ENCODE assay signal across 38 cellular contexts in genomic region chr3:108243243-108243642, GRCh38. TPM values are rescaled to one million over a fixed set of nuclear protein-coding genes. Genes with fewer than 3 reads are reported as not detected.
"Had no signal": no experiment of that assay in that cellular context is flagged by ENCODE, and none has a peak within 500 bp of the region (broad histone marks: within the 10 kb centered on the region; RNA-seq: fewer than 3 reads in every experiment).

No MANE protein-coding gene starts in this region.

- H3K9me3 ChIP-seq: adrenal gland, body of pancreas, breast epithelium had no signal

- H3K27me3 ChIP-seq: adrenal gland, body of pancreas, brain microvascular endothelial cell, breast epithelium had no signal

- H3K4me3 ChIP-seq: adrenal gland, body of pancreas, breast epithelium had no signal

- DNase-seq: activated CD4-positive, alpha-beta memory T cell treated with anti-CD3 and anti-CD28 coated beads for 36 hours; activated CD4-positive, alpha-beta T cell treated with anti-CD3 and anti-CD28 coated beads for 4 hours; activated CD4-positive, alpha-beta T cell treated with anti-CD3 and anti-CD28 coated beads, Interleukin-2, amount 10 ng/mL, durations not matched to agents 24 days and 14 days; activated CD4-positive, alpha-beta T cell treated with anti-CD3 and anti-CD28 coated beads, Interleukin-2, amount 50 U/mL, for 1 hour; activated CD4-positive, alpha-beta T cell treated with anti-CD3 and anti-CD28 coated beads, Interleukin-2, amount 50 U/mL, for 4 hours; activated CD4-positive, CD25-positive, alpha-beta regulatory T cell; activated CD8-positive, alpha-beta memory T cell treated with anti-CD3 and anti-CD28 coated beads, Interleukin-2, amount 50 U/mL, for 4 hours; activated CD8-positive, alpha-beta T cell treated with anti-CD3 and anti-CD28 coated beads for 36 hours; activated effector memory CD4-positive, alpha-beta T cell treated with anti-CD3 and anti-CD28 coated beads, Interleukin-2, amount 50 U/mL, for 16 hours; activated gamma-delta T cell treated with Interleukin-2 at 50 U/mL for 16 hours; activated naive CD4-positive, alpha-beta T cell; activated naive CD4-positive, alpha-beta T cell treated with anti-CD3 and anti-CD28 coated beads for 36 hours; activated naive CD4-positive, alpha-beta T cell treated with anti-CD3 and anti-CD28 coated beads, Interleukin-2, amount 50 U/mL, for 16 hours; activated naive CD8-positive, alpha-beta T cell treated with anti-CD3 and anti-CD28 coated beads for 36 hours; activated T-cell treated with anti-CD3 and anti-CD28 coated beads for 4 hours; activated T-cell treated with anti-CD3 and anti-CD28 coated beads, Interleukin-2, amount 50 U/mL, for 1 hour; activated T-cell treated with anti-CD3 and anti-CD28 coated beads, Interleukin-2, amount 50 U/mL, for 4 hours; activated T-cell treated with anti-CD3 and anti-CD28 coated beads, Interleukin-2, amount 50 U/mL, for 72 hours; adrenal gland; amniotic stem cell; aorta; body of pancreas; brain microvascular endothelial cell; central memory CD4-positive, alpha-beta T cell; T-helper 1 cell; T-helper 2 cell; T-helper 9 cell; WERI-Rb-1 had no signal

- H3K27ac ChIP-seq: adrenal gland, body of pancreas, brain microvascular endothelial cell, breast epithelium, WERI-Rb-1 had no signal

- H3K27ac Mint-ChIP-seq: activated CD4-positive, alpha-beta memory T cell treated with anti-CD3 and anti-CD28 coated beads for 36 hours; activated CD4-positive, alpha-beta T cell treated with anti-CD3 and anti-CD28 coated beads, Interleukin-2, amount 10 ng/mL, durations not matched to agents 24 days and 14 days; activated CD8-positive, alpha-beta T cell treated with anti-CD3 and anti-CD28 coated beads for 36 hours; activated naive CD4-positive, alpha-beta T cell treated with anti-CD3 and anti-CD28 coated beads for 36 hours; activated naive CD4-positive, alpha-beta T cell treated with anti-CD3 and anti-CD28 coated beads, Interleukin-2, amount 50 U/mL, for 72 hours; activated naive CD8-positive, alpha-beta T cell treated with anti-CD3 and anti-CD28 coated beads for 36 hours; activated T-cell treated with anti-CD3 and anti-CD28 coated beads, Interleukin-2, amount 50 U/mL, for 72 hours; activated T-helper 1 cell treated with anti-CD3 and anti-CD28 coated beads, Interleukin-12 subunit alpha, Interleukin-12 subunit beta, Interleukin-2, Interleukin-4 antibody, amounts not matched to agents 30 ng/mL and 10 ng/mL and 1 ng/mL, durations not matched to agents 14 hours and 24 hours and 36 hours; activated T-helper 17 cell treated with anti-CD3 and anti-CD28 coated beads, Interleukin-2, amount 50 U/mL, for 72 hours; T-helper 1 cell treated with Interleukin-12 subunit alpha and Interleukin-12 subunit beta and Interleukin-4 antibody, amounts not matched to agents 30 μg/mL and 1 μg/mL, for 36 hours; T-helper 2 cell treated with Interferon-gamma antibody and Interleukin-4, amounts not matched to agents 5 μg/mL and 100 μg/mL, for 36 hours; WTC11 had no signal

- H3K4me1 Mint-ChIP-seq: activated T-helper 17 cell treated with anti-CD3 and anti-CD28 coated beads, Interleukin-2, amount 50 U/mL, for 72 hours had no signal

- H3K36me3 Mint-ChIP-seq: activated CD4-positive, alpha-beta memory T cell treated with anti-CD3 and anti-CD28 coated beads for 36 hours had no signal

- H3K27me3 Mint-ChIP-seq: activated CD4-positive, alpha-beta memory T cell treated with anti-CD3 and anti-CD28 coated beads for 36 hours; activated CD4-positive, alpha-beta T cell treated with anti-CD3 and anti-CD28 coated beads, Interleukin-2, amount 10 ng/mL, durations not matched to agents 24 days and 14 days; activated CD8-positive, alpha-beta T cell treated with anti-CD3 and anti-CD28 coated beads for 36 hours; activated naive CD8-positive, alpha-beta T cell treated with anti-CD3 and anti-CD28 coated beads for 36 hours; activated T-helper 17 cell treated with anti-CD3 and anti-CD28 coated beads, Interleukin-2, amount 50 U/mL, for 72 hours had no signal

- H3K4me3 Mint-ChIP-seq: activated CD4-positive, alpha-beta memory T cell treated with anti-CD3 and anti-CD28 coated beads for 36 hours; activated CD4-positive, alpha-beta T cell treated with anti-CD3 and anti-CD28 coated beads, Interleukin-2, amount 10 ng/mL, durations not matched to agents 24 days and 14 days; activated CD8-positive, alpha-beta T cell treated with anti-CD3 and anti-CD28 coated beads for 36 hours; activated naive CD4-positive, alpha-beta T cell treated with anti-CD3 and anti-CD28 coated beads for 36 hours; activated naive CD8-positive, alpha-beta T cell treated with anti-CD3 and anti-CD28 coated beads for 36 hours; activated T-cell treated with anti-CD3 and anti-CD28 coated beads, Interleukin-2, amount 50 U/mL, for 4 hours; activated T-cell treated with anti-CD3 and anti-CD28 coated beads, Interleukin-2, amount 50 U/mL, for 72 hours; activated T-helper 1 cell treated with anti-CD3 and anti-CD28 coated beads, Interleukin-12 subunit alpha, Interleukin-12 subunit beta, Interleukin-2, Interleukin-4 antibody, amounts not matched to agents 30 ng/mL and 10 ng/mL and 1 ng/mL, durations not matched to agents 14 hours and 24 hours and 36 hours; activated T-helper 17 cell treated with anti-CD3 and anti-CD28 coated beads, Interleukin-2, amount 50 U/mL, for 72 hours; T-helper 1 cell treated with Interleukin-12 subunit alpha and Interleukin-12 subunit beta and Interleukin-4 antibody, amounts not matched to agents 30 μg/mL and 1 μg/mL, for 36 hours; T-helper 2 cell treated with Interferon-gamma antibody and Interleukin-4, amounts not matched to agents 5 μg/mL and 100 μg/mL, for 36 hours; WTC11 had no signal

- ATAC-seq: activated CD4-positive, CD25-positive, alpha-beta regulatory T cell treated with anti-CD3 and anti-CD28 coated beads, Interleukin-2, amount 50 U/mL, for 24 hours; activated CD8-positive, alpha-beta T cell treated with anti-CD3 and anti-CD28 coated beads for 36 hours; activated naive CD4-positive, alpha-beta T cell treated with anti-CD3 and anti-CD28 coated beads, Interleukin-2, amount 50 U/mL, for 72 hours; activated T-cell treated with anti-CD3 and anti-CD28 coated beads, Interleukin-2, amount 50 U/mL, for 4 hours; activated T-cell treated with anti-CD3 and anti-CD28 coated beads, Interleukin-2, amount 50 U/mL, for 72 hours; activated T-helper 17 cell treated with anti-CD3 and anti-CD28 coated beads, Interleukin-2, amount 50 U/mL, for 72 hours; body of pancreas; WTC11 had no signal

- H3K4me1 ChIP-seq: adrenal gland, body of pancreas, breast epithelium had no signal

- H3K36me3 ChIP-seq: adrenal gland, brain microvascular endothelial cell, breast epithelium, WERI-Rb-1 had no signal

RNA-seq across cellular contexts. Expression of gene HHLA2, which starts 53.1 kb away (rescaled TPM):
- total RNA-seq: adrenal gland, aorta, astrocyte, cardiac septum had no signal
